Comparison of ENCODE assay signal across 1 cellular context in genomic region chr18:44917865-44918476, GRCh38.
TF ChIP-seq lines count a peak whose summit lies in the region.

No MANE protein-coding gene starts in this region.

TF ChIP-seq in HepG2, 621 proteins besides CTCF, POLR2A, EP300 and RAD21 (continued from another document):
- TF ChIP-seq, protein P1, sequence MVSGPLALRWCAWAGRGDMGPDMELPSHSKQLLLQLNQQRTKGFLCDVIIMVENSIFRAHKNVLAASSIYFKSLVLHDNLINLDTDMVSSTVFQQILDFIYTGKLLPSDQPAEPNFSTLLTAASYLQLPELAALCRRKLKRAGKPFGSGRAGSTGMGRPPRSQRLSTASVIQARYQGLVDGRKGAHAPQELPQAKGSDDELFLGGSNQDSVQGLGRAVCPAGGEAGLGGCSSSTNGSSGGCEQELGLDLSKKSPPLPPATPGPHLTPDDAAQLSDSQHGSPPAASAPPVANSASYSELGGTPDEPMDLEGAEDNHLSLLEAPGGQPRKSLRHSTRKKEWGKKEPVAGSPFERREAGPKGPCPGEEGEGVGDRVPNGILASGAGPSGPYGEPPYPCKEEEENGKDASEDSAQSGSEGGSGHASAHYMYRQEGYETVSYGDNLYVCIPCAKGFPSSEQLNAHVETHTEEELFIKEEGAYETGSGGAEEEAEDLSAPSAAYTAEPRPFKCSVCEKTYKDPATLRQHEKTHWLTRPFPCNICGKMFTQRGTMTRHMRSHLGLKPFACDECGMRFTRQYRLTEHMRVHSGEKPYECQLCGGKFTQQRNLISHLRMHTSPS (CRISPR knock-in tag; IDR thresholded peaks at IDR 0.05; ENCODE audit: low read depth): no peak
